Comparison of ENCODE assay signal across 32 cellular contexts in the genomic region with DNA sequence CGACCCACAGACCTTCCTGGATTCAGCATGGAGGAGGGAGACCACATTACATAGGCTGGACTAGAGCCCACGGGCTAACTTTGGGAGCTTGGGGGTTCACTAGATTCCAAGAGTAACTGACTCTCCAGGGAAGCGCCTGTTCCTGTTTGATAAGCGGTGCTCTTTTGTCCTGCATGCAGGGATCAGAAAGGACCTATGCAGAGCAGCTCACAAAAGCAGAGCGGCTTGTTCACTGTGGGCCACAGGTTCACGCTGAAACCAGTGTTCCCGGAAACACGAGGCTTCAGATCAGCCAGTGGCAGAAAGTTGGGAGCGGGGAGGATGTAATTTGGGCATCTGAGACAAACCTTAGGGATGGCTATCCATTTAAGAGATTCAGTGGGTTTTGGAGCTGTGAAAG.
"Had no signal": no experiment of that assay in that cellular context is flagged by ENCODE, and none has a peak within 500 bp of the region (broad histone marks: within the 10 kb centered on the region; RNA-seq: fewer than 3 reads in every experiment).

No MANE protein-coding gene starts in this region.

- H3K4me3 ChIP-seq: coronary artery, esophagus squamous epithelium, heart right ventricle, mucosa of descending colon, prostate gland, right atrium auricular region, sigmoid colon, spleen, testis, tibial artery, upper lobe of left lung had no signal

- H3K36me3 Mint-ChIP-seq: immature natural killer cell; mesothelial cell of epicardium; naive B cell; natural killer cell treated with Interleukin-12 subunit alpha and Interleukin-12 subunit beta and Interleukin-15 and Interleukin-18, amount 100 ng/mL, for 72 hours; stimulated activated memory B cell treated with anti-CD40 and anti-IgM and Interleukin-4, amounts not matched to agents 10 μg/mL and 1 μg/mL and 100 μg/mL, for 72 hours had no signal

- H3K9me3 Mint-ChIP-seq: neural crest cell; stimulated activated memory B cell treated with anti-CD40 and anti-IgM and Interleukin-4, amounts not matched to agents 10 μg/mL and 1 μg/mL and 100 μg/mL, for 72 hours had no signal

- H3K36me3 ChIP-seq: esophagus squamous epithelium, heart right ventricle, prostate gland, right atrium auricular region, sigmoid colon, spleen, tibial artery, upper lobe of left lung had no signal

- H3K27ac Mint-ChIP-seq: immature natural killer cell; mesothelial cell of epicardium; naive B cell; natural killer cell treated with Interleukin-12 subunit alpha and Interleukin-12 subunit beta and Interleukin-15 and Interleukin-18, amount 100 ng/mL, for 72 hours; stimulated activated memory B cell treated with anti-CD40 and anti-IgM and Interleukin-4, amounts not matched to agents 10 μg/mL and 1 μg/mL and 100 μg/mL, for 72 hours had no signal

- H3K27me3 ChIP-seq: esophagus squamous epithelium, right atrium auricular region, sigmoid colon, spleen, testis, tibial artery, upper lobe of left lung had no signal

- H3K27me3 Mint-ChIP-seq: naive B cell; natural killer cell treated with Interleukin-12 subunit alpha and Interleukin-12 subunit beta and Interleukin-15 and Interleukin-18, amount 100 ng/mL, for 72 hours; stimulated activated memory B cell treated with anti-CD40 and anti-IgM and Interleukin-4, amounts not matched to agents 10 μg/mL and 1 μg/mL and 100 μg/mL, for 72 hours had no signal

- H3K9me3 ChIP-seq: esophagus squamous epithelium, heart right ventricle, mucosa of descending colon, prostate gland, right atrium auricular region, sigmoid colon, testis, tibial artery, upper lobe of left lung had no signal

- H3K4me1 ChIP-seq: esophagus squamous epithelium, prostate gland, right atrium auricular region, sigmoid colon, spleen, testis, tibial artery, upper lobe of left lung had no signal

- H3K4me3 Mint-ChIP-seq: immature natural killer cell; mesothelial cell of epicardium; naive B cell; natural killer cell treated with Interleukin-12 subunit alpha and Interleukin-12 subunit beta and Interleukin-15 and Interleukin-18, amount 100 ng/mL, for 72 hours; neural crest cell; stimulated activated memory B cell treated with anti-CD40 and anti-IgM and Interleukin-4, amounts not matched to agents 10 μg/mL and 1 μg/mL and 100 μg/mL, for 72 hours had no signal

- H3K27ac ChIP-seq: coronary artery, esophagus squamous epithelium, heart right ventricle, prostate gland, right atrium auricular region, sigmoid colon, spleen, testis, tibial artery, upper lobe of left lung had no signal

- DNase-seq: dermis blood vessel endothelial cell; effector memory CD4-positive, alpha-beta T cell; esophagus squamous epithelium; foreskin melanocyte; glutamatergic neuron; heart right ventricle; hippocampal formation; immature natural killer cell; islet precursor cell; kidney glomerular epithelial cell; left colon; mesenchymal stem cell; mucosa of descending colon; naive B cell; nucleus accumbens; sigmoid colon; spleen; stimulated activated CD4-positive, alpha-beta T cell treated with anti-CD3 and anti-CD28 coated beads, Interleukin-4, amount 100 ng/mL, for 4 hours; stimulated activated naive CD8-positive, alpha-beta T cell treated with anti-CD3 and anti-CD28 coated beads, Interleukin-15, Interleukin-2, amounts not matched to agents 100 U/mL and 50 U/mL, for 24 hours; substantia nigra; testis; tibial artery had no signal

- H3K4me1 Mint-ChIP-seq: immature natural killer cell; mesothelial cell of epicardium; naive B cell; stimulated activated memory B cell treated with anti-CD40 and anti-IgM and Interleukin-4, amounts not matched to agents 10 μg/mL and 1 μg/mL and 100 μg/mL, for 72 hours had no signal

- ATAC-seq: left colon; mucosa of descending colon; natural killer cell treated with Interleukin-12 subunit alpha and Interleukin-12 subunit beta and Interleukin-15 and Interleukin-18, amount 100 ng/mL, for 72 hours; stimulated activated memory B cell treated with anti-CD40 and anti-IgM and Interleukin-4, amounts not matched to agents 10 μg/mL and 1 μg/mL and 100 μg/mL, for 72 hours; stimulated activated naive CD8-positive, alpha-beta T cell treated with anti-CD3 and anti-CD28 coated beads, Interleukin-15, Interleukin-2, amounts not matched to agents 100 U/mL and 50 U/mL, for 24 hours had no signal

- FAIRE-seq: endothelial cell of umbilical vein, urothelium cell line had no signal
